ENCODE assay signal across 1 cellular context in the genomic region with DNA sequence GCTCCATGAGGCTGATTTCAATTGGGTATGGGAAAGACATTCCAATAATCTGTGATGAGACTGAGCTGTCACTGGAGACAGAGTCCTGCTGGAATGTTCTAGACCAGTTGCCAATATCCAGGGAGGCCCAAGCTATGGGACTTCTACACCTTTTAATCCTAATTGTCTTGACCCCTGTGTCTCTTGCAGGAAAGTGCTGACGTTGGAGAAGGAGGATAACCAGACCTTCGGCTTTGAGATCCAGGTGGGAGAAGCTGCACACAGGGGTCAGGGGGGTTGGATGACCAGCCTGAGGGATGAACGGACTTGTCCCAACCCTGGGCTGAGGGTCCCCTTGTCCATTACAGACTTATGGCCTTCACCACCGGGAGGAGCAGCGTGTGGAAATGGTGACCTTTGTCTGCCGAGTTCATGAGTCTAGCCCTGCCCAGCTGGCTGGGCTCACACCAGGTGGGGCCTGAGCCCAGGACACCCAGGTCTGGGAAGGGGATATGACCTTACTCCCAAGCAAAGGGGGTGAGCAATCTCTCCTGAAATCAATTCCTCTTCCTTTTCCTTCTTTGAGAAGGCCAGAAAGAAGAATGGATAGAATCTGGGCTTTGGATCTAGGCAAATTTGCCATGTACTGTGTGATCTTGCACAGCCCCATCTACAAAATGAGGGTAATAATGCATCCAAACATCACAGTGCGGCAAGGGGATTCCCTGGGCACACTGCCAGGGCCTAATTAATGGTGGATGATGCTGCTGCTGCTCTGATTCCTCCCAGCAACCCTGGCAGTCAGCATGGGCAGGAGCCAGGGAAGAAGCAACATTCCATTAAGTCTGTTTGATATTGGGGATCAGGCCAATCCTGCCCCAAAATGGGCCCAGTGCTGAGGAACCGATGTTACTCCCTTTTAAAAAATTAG.
A peak's percentile ranks its signal among the peaks of the same experiment; 100 is the strongest.
TF ChIP-seq lines count a peak whose summit lies in the region.

No MANE protein-coding gene starts in this region.

TF ChIP-seq in HepG2, 621 proteins besides CTCF, POLR2A, EP300 and RAD21 (continued from another document and continues in another):
- no peak for TF ChIP-seq ZSCAN20 (CRISPR knock-in tag; IDR thresholded peaks at IDR 0.05; ENCODE audit: borderline replicate concordance)
- no peak for TF ChIP-seq SOX6 (IDR thresholded peaks at IDR 0.05)
- 0 out of 2 replicates have a peak, but pooled peaks have one; percentile 19 for TF ChIP-seq SOX6 (CRISPR knock-in tag; IDR thresholded peaks at IDR 0.05)
- TF ChIP-seq RARA (CRISPR knock-in tag; IDR thresholded peaks at IDR 0.05): peak; percentile 79
- TF ChIP-seq SP5 (CRISPR knock-in tag; IDR thresholded peaks at IDR 0.05; ENCODE audit: borderline replicate concordance, low read depth): peak; percentile 41; the same call in 1 of the 2 replicates
- 0 out of 2 replicates have a peak, but pooled peaks have one; percentile 12 for TF ChIP-seq ZBTB20 (CRISPR knock-in tag; IDR thresholded peaks at IDR 0.05; ENCODE audit: borderline replicate concordance, low read depth)
- peak; percentile 45 for TF ChIP-seq NR2C2 (CRISPR knock-in tag; IDR thresholded peaks at IDR 0.05; ENCODE audit: borderline replicate concordance)
- peak; percentile 84; the same call in 1 of the 2 replicates for TF ChIP-seq ZBTB7A (CRISPR knock-in tag; IDR thresholded peaks at IDR 0.05)
- no peak for TF ChIP-seq ELF4 (CRISPR knock-in tag; IDR thresholded peaks at IDR 0.05; ENCODE audit: borderline replicate concordance)
- TF ChIP-seq PRDM4 (CRISPR knock-in tag; IDR thresholded peaks at IDR 0.05; ENCODE audit: borderline replicate concordance): no peak
- no peak for TF ChIP-seq ZNF589 (CRISPR knock-in tag; conservative IDR thresholded peaks at IDR 0.05)
- no peak for TF ChIP-seq MAZ (IDR thresholded peaks at IDR 0.05; ENCODE audit: borderline replicate concordance, low read depth, low read length)
- 0 out of 2 replicates have a peak, but pooled peaks have one; percentile 41 for TF ChIP-seq MAZ (CRISPR knock-in tag; IDR thresholded peaks at IDR 0.05; ENCODE audit: low read depth)
- TF ChIP-seq NRL (CRISPR knock-in tag; IDR thresholded peaks at IDR 0.05; ENCODE audit: borderline replicate concordance): 0 out of 2 replicates have a peak, but pooled peaks have one; percentile 40
- TF ChIP-seq ZNF441 (CRISPR knock-in tag; IDR thresholded peaks at IDR 0.05; ENCODE audit: borderline replicate concordance): no peak
- TF ChIP-seq SALL1 (CRISPR knock-in tag; IDR thresholded peaks at IDR 0.05): peak; percentile 55
- TF ChIP-seq, protein P1, sequence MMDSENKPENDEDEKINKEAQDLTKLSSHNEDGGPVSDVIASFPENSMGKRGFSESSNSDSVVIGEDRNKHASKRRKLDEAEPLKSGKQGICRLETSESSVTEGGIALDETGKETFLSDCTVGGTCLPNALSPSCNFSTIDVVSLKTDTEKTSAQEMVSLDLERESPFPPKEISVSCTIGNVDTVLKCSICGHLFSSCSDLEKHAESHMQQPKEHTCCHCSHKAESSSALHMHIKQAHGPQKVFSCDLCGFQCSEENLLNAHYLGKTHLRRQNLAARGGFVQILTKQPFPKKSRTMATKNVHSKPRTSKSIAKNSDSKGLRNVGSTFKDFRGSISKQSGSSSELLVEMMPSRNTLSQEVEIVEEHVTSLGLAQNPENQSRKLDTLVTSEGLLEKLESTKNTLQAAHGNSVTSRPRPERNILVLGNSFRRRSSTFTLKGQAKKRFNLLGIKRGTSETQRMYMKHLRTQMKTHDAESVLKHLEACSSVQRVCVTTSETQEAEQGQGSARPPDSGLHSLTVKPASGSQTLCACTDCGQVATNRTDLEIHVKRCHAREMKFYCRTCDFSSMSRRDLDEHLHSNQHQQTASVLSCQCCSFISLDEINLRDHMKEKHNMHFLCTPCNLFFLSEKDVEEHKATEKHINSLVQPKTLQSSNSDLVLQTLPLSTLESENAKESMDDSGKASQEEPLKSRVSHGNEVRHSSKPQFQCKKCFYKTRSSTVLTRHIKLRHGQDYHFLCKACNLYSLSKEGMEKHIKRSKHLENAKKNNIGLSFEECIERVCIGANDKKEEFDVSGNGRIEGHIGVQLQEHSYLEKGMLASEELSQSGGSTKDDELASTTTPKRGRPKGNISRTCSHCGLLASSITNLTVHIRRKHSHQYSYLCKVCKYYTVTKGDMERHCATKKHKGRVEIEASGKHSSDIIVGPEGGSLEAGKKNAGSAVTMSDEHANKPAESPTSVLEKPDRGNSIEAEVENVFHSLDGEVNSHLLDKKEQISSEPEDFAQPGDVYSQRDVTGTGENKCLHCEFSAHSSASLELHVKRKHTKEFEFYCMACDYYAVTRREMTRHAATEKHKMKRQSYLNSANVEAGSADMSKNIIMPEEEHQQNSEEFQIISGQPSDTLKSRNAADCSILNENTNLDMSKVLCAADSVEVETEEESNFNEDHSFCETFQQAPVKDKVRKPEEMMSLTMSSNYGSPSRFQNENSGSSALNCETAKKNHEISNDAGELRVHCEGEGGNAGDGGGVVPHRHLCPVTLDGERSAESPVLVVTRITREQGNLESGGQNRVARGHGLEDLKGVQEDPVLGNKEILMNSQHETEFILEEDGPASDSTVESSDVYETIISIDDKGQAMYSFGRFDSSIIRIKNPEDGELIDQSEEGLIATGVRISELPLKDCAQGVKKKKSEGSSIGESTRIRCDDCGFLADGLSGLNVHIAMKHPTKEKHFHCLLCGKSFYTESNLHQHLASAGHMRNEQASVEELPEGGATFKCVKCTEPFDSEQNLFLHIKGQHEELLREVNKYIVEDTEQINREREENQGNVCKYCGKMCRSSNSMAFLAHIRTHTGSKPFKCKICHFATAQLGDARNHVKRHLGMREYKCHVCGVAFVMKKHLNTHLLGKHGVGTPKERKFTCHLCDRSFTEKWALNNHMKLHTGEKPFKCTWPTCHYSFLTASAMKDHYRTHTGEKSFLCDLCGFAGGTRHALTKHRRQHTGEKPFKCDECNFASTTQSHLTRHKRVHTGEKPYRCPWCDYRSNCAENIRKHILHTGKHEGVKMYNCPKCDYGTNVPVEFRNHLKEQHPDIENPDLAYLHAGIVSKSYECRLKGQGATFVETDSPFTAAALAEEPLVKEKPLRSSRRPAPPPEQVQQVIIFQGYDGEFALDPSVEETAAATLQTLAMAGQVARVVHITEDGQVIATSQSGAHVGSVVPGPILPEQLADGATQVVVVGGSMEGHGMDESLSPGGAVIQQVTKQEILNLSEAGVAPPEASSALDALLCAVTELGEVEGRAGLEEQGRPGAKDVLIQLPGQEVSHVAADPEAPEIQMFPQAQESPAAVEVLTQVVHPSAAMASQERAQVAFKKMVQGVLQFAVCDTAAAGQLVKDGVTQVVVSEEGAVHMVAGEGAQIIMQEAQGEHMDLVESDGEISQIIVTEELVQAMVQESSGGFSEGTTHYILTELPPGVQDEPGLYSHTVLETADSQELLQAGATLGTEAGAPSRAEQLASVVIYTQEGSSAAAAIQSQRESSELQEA (CRISPR knock-in tag; IDR thresholded peaks at IDR 0.05; ENCODE audit: not compliant biosample characterization): no peak
- peak; percentile 22 for TF ChIP-seq ZNF331 (CRISPR knock-in tag; IDR thresholded peaks at IDR 0.05)
- TF ChIP-seq, protein P2, sequence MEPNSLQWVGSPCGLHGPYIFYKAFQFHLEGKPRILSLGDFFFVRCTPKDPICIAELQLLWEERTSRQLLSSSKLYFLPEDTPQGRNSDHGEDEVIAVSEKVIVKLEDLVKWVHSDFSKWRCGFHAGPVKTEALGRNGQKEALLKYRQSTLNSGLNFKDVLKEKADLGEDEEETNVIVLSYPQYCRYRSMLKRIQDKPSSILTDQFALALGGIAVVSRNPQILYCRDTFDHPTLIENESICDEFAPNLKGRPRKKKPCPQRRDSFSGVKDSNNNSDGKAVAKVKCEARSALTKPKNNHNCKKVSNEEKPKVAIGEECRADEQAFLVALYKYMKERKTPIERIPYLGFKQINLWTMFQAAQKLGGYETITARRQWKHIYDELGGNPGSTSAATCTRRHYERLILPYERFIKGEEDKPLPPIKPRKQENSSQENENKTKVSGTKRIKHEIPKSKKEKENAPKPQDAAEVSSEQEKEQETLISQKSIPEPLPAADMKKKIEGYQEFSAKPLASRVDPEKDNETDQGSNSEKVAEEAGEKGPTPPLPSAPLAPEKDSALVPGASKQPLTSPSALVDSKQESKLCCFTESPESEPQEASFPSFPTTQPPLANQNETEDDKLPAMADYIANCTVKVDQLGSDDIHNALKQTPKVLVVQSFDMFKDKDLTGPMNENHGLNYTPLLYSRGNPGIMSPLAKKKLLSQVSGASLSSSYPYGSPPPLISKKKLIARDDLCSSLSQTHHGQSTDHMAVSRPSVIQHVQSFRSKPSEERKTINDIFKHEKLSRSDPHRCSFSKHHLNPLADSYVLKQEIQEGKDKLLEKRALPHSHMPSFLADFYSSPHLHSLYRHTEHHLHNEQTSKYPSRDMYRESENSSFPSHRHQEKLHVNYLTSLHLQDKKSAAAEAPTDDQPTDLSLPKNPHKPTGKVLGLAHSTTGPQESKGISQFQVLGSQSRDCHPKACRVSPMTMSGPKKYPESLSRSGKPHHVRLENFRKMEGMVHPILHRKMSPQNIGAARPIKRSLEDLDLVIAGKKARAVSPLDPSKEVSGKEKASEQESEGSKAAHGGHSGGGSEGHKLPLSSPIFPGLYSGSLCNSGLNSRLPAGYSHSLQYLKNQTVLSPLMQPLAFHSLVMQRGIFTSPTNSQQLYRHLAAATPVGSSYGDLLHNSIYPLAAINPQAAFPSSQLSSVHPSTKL (CRISPR knock-in tag; IDR thresholded peaks at IDR 0.05): peak; percentile 16; the same call in 1 of the 2 replicates
- TF ChIP-seq RXRA (CRISPR knock-in tag; IDR thresholded peaks at IDR 0.05): peak; percentile 53; the same call in 1 of the 2 replicates
- peak; percentile 68 to 74 for TF ChIP-seq MAFK (conservative IDR thresholded peaks at IDR 0.05 in 1 of 2, IDR thresholded peaks at IDR 0.05 in 1 of 2; ENCODE audit: low read length in 2 of 2)
- TF ChIP-seq TFAP4 (IDR thresholded peaks at IDR 0.05; ENCODE audit: borderline replicate concordance, low read depth): peak; percentile 88
- no peak for TF ChIP-seq BCL3 (CRISPR knock-in tag; IDR thresholded peaks at IDR 0.05)
- TF ChIP-seq ZNF501 (CRISPR knock-in tag; IDR thresholded peaks at IDR 0.05): peak; percentile 66; the same call in 1 of the 2 replicates
- peak; percentile 22; the same call in 1 of the 2 replicates for TF ChIP-seq RXRB (CRISPR knock-in tag; IDR thresholded peaks at IDR 0.05; ENCODE audit: borderline replicate concordance)
- TF ChIP-seq ZFY (CRISPR knock-in tag; IDR thresholded peaks at IDR 0.05): peak; percentile 3; the same call in 1 of the 2 replicates
- no peak for TF ChIP-seq ZNF101 (CRISPR knock-in tag; IDR thresholded peaks at IDR 0.05; ENCODE audit: borderline replicate concordance, low read depth)
- no peak for TF ChIP-seq EEA1 (CRISPR knock-in tag; IDR thresholded peaks at IDR 0.05; ENCODE audit: borderline replicate concordance)
- TF ChIP-seq, protein P3, sequence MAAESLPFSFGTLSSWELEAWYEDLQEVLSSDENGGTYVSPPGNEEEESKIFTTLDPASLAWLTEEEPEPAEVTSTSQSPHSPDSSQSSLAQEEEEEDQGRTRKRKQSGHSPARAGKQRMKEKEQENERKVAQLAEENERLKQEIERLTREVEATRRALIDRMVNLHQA (CRISPR knock-in tag; IDR thresholded peaks at IDR 0.05): no peak
- no peak for TF ChIP-seq ZNF616 (CRISPR knock-in tag; IDR thresholded peaks at IDR 0.05; ENCODE audit: low read depth)
- no peak for TF ChIP-seq ZNF383 (CRISPR knock-in tag; IDR thresholded peaks at IDR 0.05; ENCODE audit: borderline replicate concordance)
- no peak for TF ChIP-seq ZBTB43 (CRISPR knock-in tag; conservative IDR thresholded peaks at IDR 0.05)
- TF ChIP-seq NCOR1 (IDR thresholded peaks at IDR 0.05; ENCODE audit: borderline replicate concordance, low read length): peak; percentile 68
- TF ChIP-seq, protein P4, sequence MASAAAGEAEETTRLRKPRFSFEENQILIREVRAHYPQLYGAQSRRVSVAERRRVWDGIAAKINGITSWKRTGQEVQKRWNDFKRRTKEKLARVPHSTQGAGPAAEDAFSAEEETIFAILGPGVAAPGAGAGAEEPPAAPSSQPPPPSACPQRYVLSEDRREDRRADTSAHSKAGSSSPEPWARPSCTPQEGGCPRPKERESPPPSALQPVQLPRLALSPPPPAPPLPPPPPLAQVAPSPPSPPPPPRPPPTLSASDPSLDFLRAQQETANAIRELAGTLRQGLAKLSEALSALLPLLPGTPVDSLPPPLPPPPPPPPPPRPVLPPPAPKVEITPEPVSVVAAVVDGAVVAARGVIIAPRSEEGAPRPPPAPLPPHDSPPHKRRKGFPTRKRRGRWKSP (CRISPR knock-in tag; IDR thresholded peaks at IDR 0.05): no peak
